1 cellular context compared by ENCODE assay signal in the genomic region with DNA sequence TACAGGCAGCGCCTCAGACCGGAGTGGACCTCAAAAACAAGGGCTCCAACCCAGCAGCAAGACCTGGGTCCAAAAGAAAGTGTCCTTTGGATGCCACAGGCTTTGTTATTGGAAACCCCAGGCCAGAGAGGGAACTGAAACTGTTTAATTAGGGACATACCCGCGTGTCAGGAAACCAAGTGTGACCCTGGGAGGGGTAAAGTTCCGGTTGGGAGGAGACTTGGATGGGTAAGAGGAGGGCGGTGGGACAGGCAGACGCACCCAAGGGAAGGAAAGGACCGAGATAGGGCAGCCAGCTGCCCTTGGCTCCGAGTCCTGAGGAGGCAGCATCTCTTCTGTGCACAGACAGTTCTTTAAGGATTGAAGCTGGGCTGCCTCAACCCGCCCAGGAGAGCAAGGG.
A peak's percentile ranks its signal among the peaks of the same experiment; 100 is the strongest.
TF ChIP-seq lines count a peak whose summit lies in the region.

No MANE protein-coding gene starts in this region.

TF ChIP-seq in GM12878, 131 proteins besides CTCF, POLR2A, EP300 and RAD21 (continued from another document and continues in another):
- TF ChIP-seq PAX5 (IDR thresholded peaks at IDR 0.05; ENCODE audit: borderline replicate concordance, low read depth, low read length): peak; percentile 91
- TF ChIP-seq, protein P1, sequence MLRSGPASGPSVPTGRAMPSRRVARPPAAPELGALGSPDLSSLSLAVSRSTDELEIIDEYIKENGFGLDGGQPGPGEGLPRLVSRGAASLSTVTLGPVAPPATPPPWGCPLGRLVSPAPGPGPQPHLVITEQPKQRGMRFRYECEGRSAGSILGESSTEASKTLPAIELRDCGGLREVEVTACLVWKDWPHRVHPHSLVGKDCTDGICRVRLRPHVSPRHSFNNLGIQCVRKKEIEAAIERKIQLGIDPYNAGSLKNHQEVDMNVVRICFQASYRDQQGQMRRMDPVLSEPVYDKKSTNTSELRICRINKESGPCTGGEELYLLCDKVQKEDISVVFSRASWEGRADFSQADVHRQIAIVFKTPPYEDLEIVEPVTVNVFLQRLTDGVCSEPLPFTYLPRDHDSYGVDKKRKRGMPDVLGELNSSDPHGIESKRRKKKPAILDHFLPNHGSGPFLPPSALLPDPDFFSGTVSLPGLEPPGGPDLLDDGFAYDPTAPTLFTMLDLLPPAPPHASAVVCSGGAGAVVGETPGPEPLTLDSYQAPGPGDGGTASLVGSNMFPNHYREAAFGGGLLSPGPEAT (IDR thresholded peaks at IDR 0.05; ENCODE audit: low read depth): peak; percentile 77
- TF ChIP-seq, protein P2, sequence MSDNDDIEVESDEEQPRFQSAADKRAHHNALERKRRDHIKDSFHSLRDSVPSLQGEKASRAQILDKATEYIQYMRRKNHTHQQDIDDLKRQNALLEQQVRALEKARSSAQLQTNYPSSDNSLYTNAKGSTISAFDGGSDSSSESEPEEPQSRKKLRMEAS (IDR thresholded peaks at IDR 0.05; ENCODE audit: low read depth, low read length): no peak
- TF ChIP-seq SRF (IDR thresholded peaks at IDR 0.05; ENCODE audit: low read depth in 2 of 2, low read length in 2 of 2): no peak
- no peak for TF ChIP-seq CEBPB (IDR thresholded peaks at IDR 0.05; ENCODE audit: borderline replicate concordance in 1 of 2, low read depth in 2 of 2, low read length in 2 of 2)
- TF ChIP-seq, protein P3, sequence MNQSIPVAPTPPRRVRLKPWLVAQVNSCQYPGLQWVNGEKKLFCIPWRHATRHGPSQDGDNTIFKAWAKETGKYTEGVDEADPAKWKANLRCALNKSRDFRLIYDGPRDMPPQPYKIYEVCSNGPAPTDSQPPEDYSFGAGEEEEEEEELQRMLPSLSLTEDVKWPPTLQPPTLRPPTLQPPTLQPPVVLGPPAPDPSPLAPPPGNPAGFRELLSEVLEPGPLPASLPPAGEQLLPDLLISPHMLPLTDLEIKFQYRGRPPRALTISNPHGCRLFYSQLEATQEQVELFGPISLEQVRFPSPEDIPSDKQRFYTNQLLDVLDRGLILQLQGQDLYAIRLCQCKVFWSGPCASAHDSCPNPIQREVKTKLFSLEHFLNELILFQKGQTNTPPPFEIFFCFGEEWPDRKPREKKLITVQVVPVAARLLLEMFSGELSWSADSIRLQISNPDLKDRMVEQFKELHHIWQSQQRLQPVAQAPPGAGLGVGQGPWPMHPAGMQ (IDR thresholded peaks at IDR 0.05; ENCODE audit: borderline replicate concordance): no peak
- TF ChIP-seq IKZF2 (IDR thresholded peaks at IDR 0.05): peak; percentile 91 to 93
- TF ChIP-seq IKZF1 (conservative IDR thresholded peaks at IDR 0.05): peak; percentile 92
- no peak for TF ChIP-seq CREB1 (IDR thresholded peaks at IDR 0.05; ENCODE audit: low read depth)
- TF ChIP-seq TCF3 (IDR thresholded peaks at IDR 0.05; ENCODE audit: borderline replicate concordance, insufficient read depth, low read depth, low read length): no peak
- TF ChIP-seq LARP7 (IDR thresholded peaks at IDR 0.05): no peak
- no peak for TF ChIP-seq SREBF2 (IDR thresholded peaks at IDR 0.05; ENCODE audit: low read length)
- TF ChIP-seq POU2F2 (IDR thresholded peaks at IDR 0.05; ENCODE audit: borderline replicate concordance, low read depth, low read length): peak; percentile 97; the same call in 2 of the 3 replicates
- TF ChIP-seq CREM (IDR thresholded peaks at IDR 0.05; ENCODE audit: low read depth): peak; percentile 35; the same call in 1 of the 2 replicates
- TF ChIP-seq, protein P4, sequence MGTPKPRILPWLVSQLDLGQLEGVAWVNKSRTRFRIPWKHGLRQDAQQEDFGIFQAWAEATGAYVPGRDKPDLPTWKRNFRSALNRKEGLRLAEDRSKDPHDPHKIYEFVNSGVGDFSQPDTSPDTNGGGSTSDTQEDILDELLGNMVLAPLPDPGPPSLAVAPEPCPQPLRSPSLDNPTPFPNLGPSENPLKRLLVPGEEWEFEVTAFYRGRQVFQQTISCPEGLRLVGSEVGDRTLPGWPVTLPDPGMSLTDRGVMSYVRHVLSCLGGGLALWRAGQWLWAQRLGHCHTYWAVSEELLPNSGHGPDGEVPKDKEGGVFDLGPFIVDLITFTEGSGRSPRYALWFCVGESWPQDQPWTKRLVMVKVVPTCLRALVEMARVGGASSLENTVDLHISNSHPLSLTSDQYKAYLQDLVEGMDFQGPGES (IDR thresholded peaks at IDR 0.05): no peak
- no peak for TF ChIP-seq HCFC1 (IDR thresholded peaks at IDR 0.05; ENCODE audit: low read length)
- 0 out of 2 replicates have a peak, but pooled peaks have one; percentile 9 for TF ChIP-seq MEF2A (IDR thresholded peaks at IDR 0.05; ENCODE audit: insufficient read depth, low read depth, low read length)
- TF ChIP-seq KDM1A (IDR thresholded peaks at IDR 0.05; ENCODE audit: borderline replicate concordance): no peak
- TF ChIP-seq, protein P5, sequence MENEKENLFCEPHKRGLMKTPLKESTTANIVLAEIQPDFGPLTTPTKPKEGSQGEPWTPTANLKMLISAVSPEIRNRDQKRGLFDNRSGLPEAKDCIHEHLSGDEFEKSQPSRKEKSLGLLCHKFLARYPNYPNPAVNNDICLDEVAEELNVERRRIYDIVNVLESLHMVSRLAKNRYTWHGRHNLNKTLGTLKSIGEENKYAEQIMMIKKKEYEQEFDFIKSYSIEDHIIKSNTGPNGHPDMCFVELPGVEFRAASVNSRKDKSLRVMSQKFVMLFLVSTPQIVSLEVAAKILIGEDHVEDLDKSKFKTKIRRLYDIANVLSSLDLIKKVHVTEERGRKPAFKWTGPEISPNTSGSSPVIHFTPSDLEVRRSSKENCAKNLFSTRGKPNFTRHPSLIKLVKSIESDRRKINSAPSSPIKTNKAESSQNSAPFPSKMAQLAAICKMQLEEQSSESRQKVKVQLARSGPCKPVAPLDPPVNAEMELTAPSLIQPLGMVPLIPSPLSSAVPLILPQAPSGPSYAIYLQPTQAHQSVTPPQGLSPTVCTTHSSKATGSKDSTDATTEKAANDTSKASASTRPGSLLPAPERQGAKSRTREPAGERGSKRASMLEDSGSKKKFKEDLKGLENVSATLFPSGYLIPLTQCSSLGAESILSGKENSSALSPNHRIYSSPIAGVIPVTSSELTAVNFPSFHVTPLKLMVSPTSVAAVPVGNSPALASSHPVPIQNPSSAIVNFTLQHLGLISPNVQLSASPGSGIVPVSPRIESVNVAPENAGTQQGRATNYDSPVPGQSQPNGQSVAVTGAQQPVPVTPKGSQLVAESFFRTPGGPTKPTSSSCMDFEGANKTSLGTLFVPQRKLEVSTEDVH (IDR thresholded peaks at IDR 0.05; ENCODE audit: low read depth, partially characterized antibody): no peak
- TF ChIP-seq ZNF207 (IDR thresholded peaks at IDR 0.05; ENCODE audit: borderline replicate concordance): no peak
- no peak for TF ChIP-seq YBX1 (IDR thresholded peaks at IDR 0.05)
- TF ChIP-seq, protein P6, sequence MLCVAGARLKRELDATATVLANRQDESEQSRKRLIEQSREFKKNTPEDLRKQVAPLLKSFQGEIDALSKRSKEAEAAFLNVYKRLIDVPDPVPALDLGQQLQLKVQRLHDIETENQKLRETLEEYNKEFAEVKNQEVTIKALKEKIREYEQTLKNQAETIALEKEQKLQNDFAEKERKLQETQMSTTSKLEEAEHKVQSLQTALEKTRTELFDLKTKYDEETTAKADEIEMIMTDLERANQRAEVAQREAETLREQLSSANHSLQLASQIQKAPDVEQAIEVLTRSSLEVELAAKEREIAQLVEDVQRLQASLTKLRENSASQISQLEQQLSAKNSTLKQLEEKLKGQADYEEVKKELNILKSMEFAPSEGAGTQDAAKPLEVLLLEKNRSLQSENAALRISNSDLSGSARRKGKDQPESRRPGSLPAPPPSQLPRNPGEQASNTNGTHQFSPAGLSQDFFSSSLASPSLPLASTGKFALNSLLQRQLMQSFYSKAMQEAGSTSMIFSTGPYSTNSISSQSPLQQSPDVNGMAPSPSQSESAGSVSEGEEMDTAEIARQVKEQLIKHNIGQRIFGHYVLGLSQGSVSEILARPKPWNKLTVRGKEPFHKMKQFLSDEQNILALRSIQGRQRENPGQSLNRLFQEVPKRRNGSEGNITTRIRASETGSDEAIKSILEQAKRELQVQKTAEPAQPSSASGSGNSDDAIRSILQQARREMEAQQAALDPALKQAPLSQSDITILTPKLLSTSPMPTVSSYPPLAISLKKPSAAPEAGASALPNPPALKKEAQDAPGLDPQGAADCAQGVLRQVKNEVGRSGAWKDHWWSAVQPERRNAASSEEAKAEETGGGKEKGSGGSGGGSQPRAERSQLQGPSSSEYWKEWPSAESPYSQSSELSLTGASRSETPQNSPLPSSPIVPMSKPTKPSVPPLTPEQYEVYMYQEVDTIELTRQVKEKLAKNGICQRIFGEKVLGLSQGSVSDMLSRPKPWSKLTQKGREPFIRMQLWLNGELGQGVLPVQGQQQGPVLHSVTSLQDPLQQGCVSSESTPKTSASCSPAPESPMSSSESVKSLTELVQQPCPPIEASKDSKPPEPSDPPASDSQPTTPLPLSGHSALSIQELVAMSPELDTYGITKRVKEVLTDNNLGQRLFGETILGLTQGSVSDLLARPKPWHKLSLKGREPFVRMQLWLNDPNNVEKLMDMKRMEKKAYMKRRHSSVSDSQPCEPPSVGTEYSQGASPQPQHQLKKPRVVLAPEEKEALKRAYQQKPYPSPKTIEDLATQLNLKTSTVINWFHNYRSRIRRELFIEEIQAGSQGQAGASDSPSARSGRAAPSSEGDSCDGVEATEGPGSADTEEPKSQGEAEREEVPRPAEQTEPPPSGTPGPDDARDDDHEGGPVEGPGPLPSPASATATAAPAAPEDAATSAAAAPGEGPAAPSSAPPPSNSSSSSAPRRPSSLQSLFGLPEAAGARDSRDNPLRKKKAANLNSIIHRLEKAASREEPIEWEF (IDR thresholded peaks at IDR 0.05; ENCODE audit: insufficient replicate concordance, low read depth, low read length): no peak
- TF ChIP-seq BMI1 (IDR thresholded peaks at IDR 0.05; ENCODE audit: borderline replicate concordance): peak; percentile 49; the same call in 1 of the 2 replicates
- TF ChIP-seq, protein P7, sequence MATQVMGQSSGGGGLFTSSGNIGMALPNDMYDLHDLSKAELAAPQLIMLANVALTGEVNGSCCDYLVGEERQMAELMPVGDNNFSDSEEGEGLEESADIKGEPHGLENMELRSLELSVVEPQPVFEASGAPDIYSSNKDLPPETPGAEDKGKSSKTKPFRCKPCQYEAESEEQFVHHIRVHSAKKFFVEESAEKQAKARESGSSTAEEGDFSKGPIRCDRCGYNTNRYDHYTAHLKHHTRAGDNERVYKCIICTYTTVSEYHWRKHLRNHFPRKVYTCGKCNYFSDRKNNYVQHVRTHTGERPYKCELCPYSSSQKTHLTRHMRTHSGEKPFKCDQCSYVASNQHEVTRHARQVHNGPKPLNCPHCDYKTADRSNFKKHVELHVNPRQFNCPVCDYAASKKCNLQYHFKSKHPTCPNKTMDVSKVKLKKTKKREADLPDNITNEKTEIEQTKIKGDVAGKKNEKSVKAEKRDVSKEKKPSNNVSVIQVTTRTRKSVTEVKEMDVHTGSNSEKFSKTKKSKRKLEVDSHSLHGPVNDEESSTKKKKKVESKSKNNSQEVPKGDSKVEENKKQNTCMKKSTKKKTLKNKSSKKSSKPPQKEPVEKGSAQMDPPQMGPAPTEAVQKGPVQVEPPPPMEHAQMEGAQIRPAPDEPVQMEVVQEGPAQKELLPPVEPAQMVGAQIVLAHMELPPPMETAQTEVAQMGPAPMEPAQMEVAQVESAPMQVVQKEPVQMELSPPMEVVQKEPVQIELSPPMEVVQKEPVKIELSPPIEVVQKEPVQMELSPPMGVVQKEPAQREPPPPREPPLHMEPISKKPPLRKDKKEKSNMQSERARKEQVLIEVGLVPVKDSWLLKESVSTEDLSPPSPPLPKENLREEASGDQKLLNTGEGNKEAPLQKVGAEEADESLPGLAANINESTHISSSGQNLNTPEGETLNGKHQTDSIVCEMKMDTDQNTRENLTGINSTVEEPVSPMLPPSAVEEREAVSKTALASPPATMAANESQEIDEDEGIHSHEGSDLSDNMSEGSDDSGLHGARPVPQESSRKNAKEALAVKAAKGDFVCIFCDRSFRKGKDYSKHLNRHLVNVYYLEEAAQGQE (IDR thresholded peaks at IDR 0.05; ENCODE audit: low read depth, low read length): no peak
- TF ChIP-seq RAD51 (IDR thresholded peaks at IDR 0.05): no peak
- TF ChIP-seq EED (IDR thresholded peaks at IDR 0.05; ENCODE audit: low read depth): peak; percentile 92
- no peak for TF ChIP-seq STAT3 (IDR thresholded peaks at IDR 0.05; ENCODE audit: low read depth, low read length)
- TF ChIP-seq, protein P8, sequence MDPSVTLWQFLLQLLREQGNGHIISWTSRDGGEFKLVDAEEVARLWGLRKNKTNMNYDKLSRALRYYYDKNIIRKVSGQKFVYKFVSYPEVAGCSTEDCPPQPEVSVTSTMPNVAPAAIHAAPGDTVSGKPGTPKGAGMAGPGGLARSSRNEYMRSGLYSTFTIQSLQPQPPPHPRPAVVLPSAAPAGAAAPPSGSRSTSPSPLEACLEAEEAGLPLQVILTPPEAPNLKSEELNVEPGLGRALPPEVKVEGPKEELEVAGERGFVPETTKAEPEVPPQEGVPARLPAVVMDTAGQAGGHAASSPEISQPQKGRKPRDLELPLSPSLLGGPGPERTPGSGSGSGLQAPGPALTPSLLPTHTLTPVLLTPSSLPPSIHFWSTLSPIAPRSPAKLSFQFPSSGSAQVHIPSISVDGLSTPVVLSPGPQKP (IDR thresholded peaks at IDR 0.05; ENCODE audit: low read depth, low read length): no peak
- TF ChIP-seq, protein P9, sequence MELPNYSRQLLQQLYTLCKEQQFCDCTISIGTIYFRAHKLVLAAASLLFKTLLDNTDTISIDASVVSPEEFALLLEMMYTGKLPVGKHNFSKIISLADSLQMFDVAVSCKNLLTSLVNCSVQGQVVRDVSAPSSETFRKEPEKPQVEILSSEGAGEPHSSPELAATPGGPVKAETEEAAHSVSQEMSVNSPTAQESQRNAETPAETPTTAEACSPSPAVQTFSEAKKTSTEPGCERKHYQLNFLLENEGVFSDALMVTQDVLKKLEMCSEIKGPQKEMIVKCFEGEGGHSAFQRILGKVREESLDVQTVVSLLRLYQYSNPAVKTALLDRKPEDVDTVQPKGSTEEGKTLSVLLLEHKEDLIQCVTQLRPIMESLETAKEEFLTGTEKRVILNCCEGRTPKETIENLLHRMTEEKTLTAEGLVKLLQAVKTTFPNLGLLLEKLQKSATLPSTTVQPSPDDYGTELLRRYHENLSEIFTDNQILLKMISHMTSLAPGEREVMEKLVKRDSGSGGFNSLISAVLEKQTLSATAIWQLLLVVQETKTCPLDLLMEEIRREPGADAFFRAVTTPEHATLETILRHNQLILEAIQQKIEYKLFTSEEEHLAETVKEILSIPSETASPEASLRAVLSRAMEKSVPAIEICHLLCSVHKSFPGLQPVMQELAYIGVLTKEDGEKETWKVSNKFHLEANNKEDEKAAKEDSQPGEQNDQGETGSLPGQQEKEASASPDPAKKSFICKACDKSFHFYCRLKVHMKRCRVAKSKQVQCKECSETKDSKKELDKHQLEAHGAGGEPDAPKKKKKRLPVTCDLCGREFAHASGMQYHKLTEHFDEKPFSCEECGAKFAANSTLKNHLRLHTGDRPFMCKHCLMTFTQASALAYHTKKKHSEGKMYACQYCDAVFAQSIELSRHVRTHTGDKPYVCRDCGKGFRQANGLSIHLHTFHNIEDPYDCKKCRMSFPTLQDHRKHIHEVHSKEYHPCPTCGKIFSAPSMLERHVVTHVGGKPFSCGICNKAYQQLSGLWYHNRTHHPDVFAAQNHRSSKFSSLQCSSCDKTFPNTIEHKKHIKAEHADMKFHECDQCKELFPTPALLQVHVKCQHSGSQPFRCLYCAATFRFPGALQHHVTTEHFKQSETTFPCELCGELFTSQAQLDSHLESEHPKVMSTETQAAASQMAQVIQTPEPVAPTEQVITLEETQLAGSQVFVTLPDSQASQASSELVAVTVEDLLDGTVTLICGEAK (IDR thresholded peaks at IDR 0.05; ENCODE audit: borderline replicate concordance): no peak
- no peak for TF ChIP-seq ZSCAN29 (IDR thresholded peaks at IDR 0.05)
- TF ChIP-seq CHD1 (IDR thresholded peaks at IDR 0.05; ENCODE audit: low read depth, low read length): no peak
- no peak for TF ChIP-seq POLR2AphosphoS2 (IDR thresholded peaks at IDR 0.05; ENCODE audit: low read depth, low read length)
- TF ChIP-seq NFIC (IDR thresholded peaks at IDR 0.05; ENCODE audit: low read depth, low read length): peak; percentile 66
- TF ChIP-seq SUPT20H (IDR thresholded peaks at IDR 0.05; ENCODE audit: borderline replicate concordance, control insufficient read depth, low read depth, low read length): no peak
- no peak for TF ChIP-seq ZNF384 (IDR thresholded peaks at IDR 0.05; ENCODE audit: borderline replicate concordance, low read depth, low read length)
